Comparison of ENCODE assay signal across 21 cellular contexts in genomic region chr6:82385102-82385501, GRCh38. TPM values are rescaled to one million over a fixed set of nuclear protein-coding genes. Genes with fewer than 3 reads are reported as not detected.
DNase-seq lines count a peak whose midpoint lies in the region; ATAC-seq, FAIRE-seq and TF ChIP-seq lines count a peak whose summit lies in the region.
"Had no signal": no experiment of that assay in that cellular context is flagged by ENCODE, and none has a peak within 500 bp of the region (broad histone marks: within the 10 kb centered on the region; RNA-seq: fewer than 3 reads in every experiment).

No MANE protein-coding gene starts in this region.

- H3K4me1 ChIP-seq in GM23248 (ENCODE audit: insufficient read depth) (peaks cover 24% of the 10 kb centered on the region), gastroesophageal sphincter (peaks cover 8 to 47% (median 9%) of the 10 kb centered on the region in 3 donors)

- H3K79me2 ChIP-seq in GM23248 (ENCODE audit: insufficient read depth): no peaks in the 10 kb centered on the region

- H3K36me3 ChIP-seq in GM23248 (ENCODE audit: low read depth) (no peaks in the 10 kb centered on the region), gastroesophageal sphincter (no peaks in the 10 kb centered on the region)
- H3K36me3 ChIP-seq: MG63 had no signal

- H3K4me3 ChIP-seq in GM23248: no peak overlapping the region
- no peak overlapping the region for H3K4me3 ChIP-seq in gastroesophageal sphincter
- H3K4me3 ChIP-seq: K562, MG63 had no signal

- H3K4me2 ChIP-seq in GM23248 (ENCODE audit: unreplicated experiment): no peak overlapping the region

- ATAC-seq in GM18498 (IDR thresholded peaks at IDR 0.05; ENCODE audit: unreplicated experiment) (peak; percentile 35), gastroesophageal sphincter (no peak), HG03469 (IDR thresholded peaks at IDR 0.05; ENCODE audit: unreplicated experiment) (no peak)
- ATAC-seq in activated T-cell treated with anti-CD3 and anti-CD28 coated beads, Interleukin-2, amount 50 U/mL, for 72 hours (replicated peaks in 1 of 2): no peak
- ATAC-seq: activated T-helper 17 cell treated with anti-CD3 and anti-CD28 coated beads, Interleukin-2, amount 50 U/mL, for 72 hours; K562 had no signal

- no peaks in the 10 kb centered on the region for H3K9me3 Mint-ChIP-seq in activated T-cell treated with anti-CD3 and anti-CD28 coated beads, Interleukin-2, amount 50 U/mL, for 72 hours
- H3K9me3 Mint-ChIP-seq: activated B cell treated with CpG ODN at 0.5 μM for 24 hours; activated T-helper 17 cell treated with anti-CD3 and anti-CD28 coated beads, Interleukin-2, amount 50 U/mL, for 72 hours; dendritic cell treated with granulocyte-macrophage colony-stimulating factor and Interleukin-4, amounts not matched to agents 40 ng/mL and 50 ng/mL, for 4 days had no signal

- no peak for FAIRE-seq in RCC 7860 (lab: Jason Lieb, UNC)
- FAIRE-seq: K562 had no signal

- H3K4me3 Mint-ChIP-seq in activated T-cell treated with anti-CD3 and anti-CD28 coated beads, Interleukin-2, amount 50 U/mL, for 72 hours: no peak overlapping the region
- H3K4me3 Mint-ChIP-seq: activated B cell treated with CpG ODN at 0.5 μM for 24 hours; activated naive CD8-positive, alpha-beta T cell; activated T-helper 17 cell treated with anti-CD3 and anti-CD28 coated beads, Interleukin-2, amount 50 U/mL, for 72 hours; dendritic cell treated with granulocyte-macrophage colony-stimulating factor and Interleukin-4, amounts not matched to agents 40 ng/mL and 50 ng/mL, for 4 days had no signal

- H3F3A ChIP-seq in GM23248 (ENCODE audit: insufficient read depth): no peaks in the 10 kb centered on the region

- no peaks in the 10 kb centered on the region for H3K36me3 Mint-ChIP-seq in activated T-cell treated with anti-CD3 and anti-CD28 coated beads, Interleukin-2, amount 50 U/mL, for 72 hours (ENCODE audit: insufficient read depth in 2 of 2)
- H3K36me3 Mint-ChIP-seq: activated naive CD8-positive, alpha-beta T cell had no signal

- H3K27me3 Mint-ChIP-seq in activated T-cell treated with anti-CD3 and anti-CD28 coated beads, Interleukin-2, amount 50 U/mL, for 72 hours (ENCODE audit: low read depth): no peaks in the 10 kb centered on the region
- H3K27me3 Mint-ChIP-seq: activated B cell treated with CpG ODN at 0.5 μM for 24 hours; activated T-helper 17 cell treated with anti-CD3 and anti-CD28 coated beads, Interleukin-2, amount 50 U/mL, for 72 hours; dendritic cell treated with granulocyte-macrophage colony-stimulating factor and Interleukin-4, amounts not matched to agents 40 ng/mL and 50 ng/mL, for 4 days had no signal

- in situ Hi-C loops in GM23248 (cut with MboI): no loop called here

- H3K9me3 ChIP-seq in GM23248 (ENCODE audit: low read depth) (no peaks in the 10 kb centered on the region), gastroesophageal sphincter (no peaks in the 10 kb centered on the region)
- H3K9me3 ChIP-seq: MG63 had no signal

- TF ChIP-seq CTCF in gastroesophageal sphincter (IDR thresholded peaks at IDR 0.05): no peak

- 29 to 38% methylated on average over 3 of the region's 3 CpGs for WGBS in GM23248 (ENCODE audit: low coverage in 1 of 2, low lambda C conversion rate in 2 of 2, missing lambda C conversion rate in 2 of 2), 2 experiments
- WGBS in gastroesophageal sphincter (ENCODE audit: low coverage in 1 of 2), 2 donors: 20% methylated on average over 3 of the region's 3 CpGs; no CpG with 5 or more reads in 1 of the 2 donors

- H2AFZ ChIP-seq in GM23248: peak overlapping the region; percentile 22; the same call in 1 of the 2 replicates

- no peak overlapping the region for H3K9ac ChIP-seq in GM23248

- no peaks in the 10 kb centered on the region for H4K20me1 ChIP-seq in GM23248 (ENCODE audit: insufficient read depth)

- no peaks in the 10 kb centered on the region for H3K27me3 ChIP-seq in GM23248 (replicated peaks; ENCODE audit: insufficient read depth)
- H3K27me3 ChIP-seq in gastroesophageal sphincter: no peaks in the 10 kb centered on the region
- H3K27me3 ChIP-seq: MG63 had no signal

- H3K27ac Mint-ChIP-seq in activated T-cell treated with anti-CD3 and anti-CD28 coated beads, Interleukin-2, amount 50 U/mL, for 72 hours: no peak overlapping the region
- H3K27ac Mint-ChIP-seq: activated B cell treated with CpG ODN at 0.5 μM for 24 hours; activated naive CD8-positive, alpha-beta T cell; activated T-helper 17 cell treated with anti-CD3 and anti-CD28 coated beads, Interleukin-2, amount 50 U/mL, for 72 hours; dendritic cell treated with granulocyte-macrophage colony-stimulating factor and Interleukin-4, amounts not matched to agents 40 ng/mL and 50 ng/mL, for 4 days had no signal

- no peaks in the 10 kb centered on the region for H3K4me1 Mint-ChIP-seq in activated T-cell treated with anti-CD3 and anti-CD28 coated beads, Interleukin-2, amount 50 U/mL, for 72 hours (ENCODE audit: low read depth)
- H3K4me1 Mint-ChIP-seq: activated B cell treated with CpG ODN at 0.5 μM for 24 hours; activated T-helper 17 cell treated with anti-CD3 and anti-CD28 coated beads, Interleukin-2, amount 50 U/mL, for 72 hours had no signal

- no peak for TF ChIP-seq EP300 in gastroesophageal sphincter (IDR thresholded peaks at IDR 0.05)

- DNase-seq in GM23248 (no peak), NCI-H526 treated with DMSO at 0.1 percent for 48 hours (lab: John Stamatoyannopoulos, UW) (peak; percentile 11), RCC 7860 (ENCODE audit: low spot score) (no peak), NCI-H1694 treated with DMSO at 0.1 percent for 48 hours (lab: John Stamatoyannopoulos, UW) (no peak)
- no peak for DNase-seq in activated T-cell treated with anti-CD3 and anti-CD28 coated beads, Interleukin-2, amount 50 U/mL, for 72 hours
- DNase-seq: activated B cell treated with CpG ODN at 0.5 μM for 24 hours; activated CD4-positive, alpha-beta T cell treated with anti-CD3 and anti-CD28 coated beads, Interleukin-2, amount 50 U/mL, for 4 hours; C1 segment of cervical spinal cord; caudate nucleus; EL; MG63; NCI-H1417 treated with DMSO at 0.1 percent for 48 hours; NCI-H2107; trophoblast cell had no signal

- H3K27ac ChIP-seq in GM23248 (no peak overlapping the region), gastroesophageal sphincter (peak overlapping the region in 3 of 4 donors; percentile 16 to 70 (median 69))

- no peaks in the 10 kb centered on the region for H3K9me2 ChIP-seq in GM23248 (ENCODE audit: insufficient read depth)

- TF ChIP-seq POLR2A in gastroesophageal sphincter (IDR thresholded peaks at IDR 0.05): no peak

RNA-seq across cellular contexts. Expression of gene TPBG, which starts 21.5 kb away (rescaled TPM):
- 153 and 174 TPM in 2 replicates for total RNA-seq in GM23248 (2014; rRNA removed; shearing (Covaris generic))
- 125 and 127 TPM in 2 replicates for polyA plus RNA-seq in GM23248 (2016; fragmentation: Nextera tagmentation; extraction: Ambion mirVana)
- total RNA-seq in gastroesophageal sphincter: 100 to 1,000 TPM in 1 of 4 donors, 10 to 100 TPM in 3; 23.3 to 126 (median 84.5) TPM
- under 1 TPM; 0.07 to 0.56 TPM for total RNA-seq in activated T-cell treated with anti-CD3 and anti-CD28 coated beads, Interleukin-2, amount 50 U/mL, for 72 hours
- total RNA-seq: activated B cell treated with CpG ODN at 0.5 μM for 24 hours had no signal

Comparison
In these comparisons a context has a peak if more than half of its experiments do, and no peak if none do; other contexts are left out.
1. RNA of gene TPBG, which starts 21.5 kb away (total RNA-seq): 153 to 174 TPM in GM23248 and 23.3 to 126 TPM in gastroesophageal sphincter; 0.07 to 0.56 TPM in activated T-cell treated with anti-CD3 and anti-CD28 coated beads, Interleukin-2, amount 50 U/mL, for 72 hours; every median in the first group is over 10 times any median in the second.